ENCODE assay signal across 19 cellular contexts in the genomic region with DNA sequence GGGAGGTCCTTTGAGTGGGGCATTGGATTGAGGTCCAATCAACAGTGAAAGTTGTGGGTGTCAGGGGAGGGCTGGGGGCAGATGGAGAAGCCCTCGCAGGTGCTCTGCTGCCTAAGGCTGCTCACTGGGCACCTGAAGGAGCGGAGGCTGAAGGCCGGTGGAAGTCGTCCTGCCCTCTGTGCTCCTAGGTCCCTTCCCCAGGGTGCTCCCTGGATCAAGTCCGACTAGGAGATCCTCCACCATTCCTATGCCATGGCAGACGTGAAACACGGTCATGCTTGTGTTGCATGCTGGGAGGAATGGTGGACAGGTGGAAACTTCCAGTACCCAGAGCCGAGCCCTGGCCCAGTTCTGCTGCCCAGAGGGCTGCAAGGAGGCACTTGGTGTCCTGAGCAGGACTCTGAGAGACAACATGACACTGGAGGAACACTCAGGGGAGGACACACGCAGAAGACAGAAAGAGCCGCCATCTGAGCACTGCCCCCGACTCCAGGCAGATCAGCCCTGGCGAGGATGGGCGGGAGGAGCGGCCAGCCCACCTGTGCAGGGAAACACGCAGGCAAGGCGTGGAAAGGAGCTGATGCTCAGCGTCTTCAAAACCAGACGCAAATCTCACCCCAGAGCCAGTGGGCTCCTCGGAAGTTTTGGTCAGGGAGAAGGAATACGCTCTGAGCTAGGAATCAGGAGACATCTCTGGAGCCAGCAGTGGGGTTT.
"Had no signal": no experiment of that assay in that cellular context is flagged by ENCODE, and none has a peak within 500 bp of the region (broad histone marks: within the 10 kb centered on the region; RNA-seq: fewer than 3 reads in every experiment).

No MANE protein-coding gene starts in this region.

- H3K27me3 Mint-ChIP-seq: stimulated activated naive CD8-positive, alpha-beta T cell treated with anti-CD3 and anti-CD28 coated beads, Interleukin-15, Interleukin-2, amounts not matched to agents 100 ng/mL and 50 ng/mL, for 24 hours had no signal

- H3K27me3 ChIP-seq: ovary, testis, tibial nerve had no signal

- H3K4me1 Mint-ChIP-seq: central memory CD8-positive, alpha-beta T cell had no signal

- H3K36me3 Mint-ChIP-seq: naive thymus-derived CD4-positive, alpha-beta T cell had no signal

- H3K9me3 Mint-ChIP-seq: central memory CD8-positive, alpha-beta T cell; effector memory CD8-positive, alpha-beta T cell; nephron progenitor cell; stimulated activated naive CD8-positive, alpha-beta T cell treated with anti-CD3 and anti-CD28 coated beads, Interleukin-15, Interleukin-2, amounts not matched to agents 100 ng/mL and 50 ng/mL, for 24 hours had no signal

- ATAC-seq: effector memory CD8-positive, alpha-beta T cell; gastrocnemius medialis; heart right ventricle; left cardiac atrium; naive thymus-derived CD4-positive, alpha-beta T cell; right cardiac atrium had no signal

- H3K36me3 ChIP-seq: esophagus muscularis mucosa, gastrocnemius medialis, heart right ventricle, left ventricle myocardium inferior, ovary, tibial nerve had no signal

- H3K27ac Mint-ChIP-seq: effector memory CD8-positive, alpha-beta T cell; naive thymus-derived CD4-positive, alpha-beta T cell; progenitor cell of endocrine pancreas; stimulated activated naive CD8-positive, alpha-beta T cell treated with anti-CD3 and anti-CD28 coated beads, Interleukin-15, Interleukin-2, amounts not matched to agents 100 ng/mL and 50 ng/mL, for 24 hours had no signal

- H3K4me3 ChIP-seq: esophagus muscularis mucosa, gastrocnemius medialis, heart right ventricle, left ventricle myocardium inferior, ovary, smooth muscle cell, testis, tibial nerve had no signal

- H3K4me1 ChIP-seq: esophagus muscularis mucosa, gastrocnemius medialis, heart right ventricle, left ventricle myocardium inferior, testis, tibial nerve had no signal

- H3K27ac ChIP-seq: epithelial cell of prostate, esophagus muscularis mucosa, gastrocnemius medialis, heart right ventricle, left ventricle myocardium inferior, ovary, testis, tibial nerve had no signal

- DNase-seq: effector memory CD8-positive, alpha-beta T cell; gastrocnemius medialis; heart right ventricle; kidney; left cardiac atrium; left ventricle myocardium inferior; naive thymus-derived CD4-positive, alpha-beta T cell; nephron progenitor cell; ovary; right cardiac atrium; stimulated activated CD4-positive, alpha-beta T cell treated with anti-CD3 and anti-CD28 coated beads, Interleukin-2, amount 100 ng/mL, for 48 hours; testis had no signal

- H3K4me3 Mint-ChIP-seq: central memory CD8-positive, alpha-beta T cell; effector memory CD8-positive, alpha-beta T cell; naive thymus-derived CD4-positive, alpha-beta T cell; nephron progenitor cell; stimulated activated naive CD8-positive, alpha-beta T cell treated with anti-CD3 and anti-CD28 coated beads, Interleukin-15, Interleukin-2, amounts not matched to agents 100 ng/mL and 50 ng/mL, for 24 hours had no signal

- H3K9me3 ChIP-seq: esophagus muscularis mucosa, gastrocnemius medialis, heart right ventricle, left ventricle myocardium inferior, ovary, testis, tibial nerve had no signal

- H3K4me2 ChIP-seq: smooth muscle cell had no signal
